8 cellular contexts compared by ENCODE assay signal in genomic region chr17:38867179-38867994, GRCh38. TPM values are rescaled to one million over a fixed set of nuclear protein-coding genes. Genes with fewer than 3 reads are reported as not detected.
DNase-seq lines count a peak whose midpoint lies in the region; ATAC-seq and TF ChIP-seq lines count a peak whose summit lies in the region.

No MANE protein-coding gene starts in this region.

- peaks cover 33% of the 10 kb centered on the region for H3K4me1 Mint-ChIP-seq in activated CD8-positive, alpha-beta memory T cell treated with anti-CD3 and anti-CD28 coated beads, Interleukin-2, amount 10 ng/mL, durations not matched to agents 7 days and 5 days
- H3K4me1 Mint-ChIP-seq in naive thymus-derived CD8-positive, alpha-beta T cell = peaks cover 23 to 46% (median 35%) of the 10 kb centered on the region in 4 donors

- CTCF ChIA-PET in activated CD8-positive, alpha-beta memory T cell treated with anti-CD3 and anti-CD28 coated beads, Interleukin-2, amount 10 ng/mL, durations not matched to agents 7 days and 5 days (lab: Charles Lee) = interaction anchor here (0.5 to 8.5 kb wide), 18 partner anchors 11 to 307 kb away, joined by 3 to 88 read pairs (median 4); partner anchors contain the start of genes LASP1NB, PLXDC1 and RPL23

- TF ChIP-seq POLR2A in erythroblast (IDR thresholded peaks at IDR 0.05; ENCODE audit: low read length) = no peak

- H3K27ac Mint-ChIP-seq in activated CD8-positive, alpha-beta memory T cell treated with anti-CD3 and anti-CD28 coated beads, Interleukin-2, amount 10 ng/mL, durations not matched to agents 7 days and 5 days = peak overlapping the region; percentile 92
- H3K27ac Mint-ChIP-seq in naive thymus-derived CD8-positive, alpha-beta T cell = peak overlapping the region; percentile 92 to 100 (median 96)

- no peaks in the 10 kb centered on the region for H3K9me3 Mint-ChIP-seq in activated CD8-positive, alpha-beta memory T cell treated with anti-CD3 and anti-CD28 coated beads, Interleukin-2, amount 10 ng/mL, durations not matched to agents 7 days and 5 days (ENCODE audit: low read depth)
- H3K9me3 Mint-ChIP-seq in naive thymus-derived CD8-positive, alpha-beta T cell = peaks cover 0 to 1% (median 0%) of the 10 kb centered on the region in 9 donors

- peak overlapping the region; percentile 88 for H3K4me3 Mint-ChIP-seq in activated CD8-positive, alpha-beta memory T cell treated with anti-CD3 and anti-CD28 coated beads, Interleukin-2, amount 10 ng/mL, durations not matched to agents 7 days and 5 days
- peak overlapping the region; percentile 94 to 100 (median 98) for H3K4me3 Mint-ChIP-seq in naive thymus-derived CD8-positive, alpha-beta T cell

- ATAC-seq in activated CD8-positive, alpha-beta memory T cell treated with anti-CD3 and anti-CD28 coated beads, Interleukin-2, amount 10 ng/mL, durations not matched to agents 7 days and 5 days = no peak
- no peak for ATAC-seq in naive thymus-derived CD8-positive, alpha-beta T cell
- no peak for ATAC-seq in HG03354 (IDR thresholded peaks at IDR 0.05; ENCODE audit: poor library complexity, severe bottlenecking, unreplicated experiment)

- peaks cover 9% of the 10 kb centered on the region for H3K4me1 ChIP-seq in cardiac muscle cell (ENCODE audit: low read depth)

- DNase-seq in cardiac muscle cell (ENCODE audit: low read depth in 1 of 2, low spot score in 1 of 2) = peak; percentile 69 to 71
- no peak for DNase-seq in cardiac septum (ENCODE audit: low spot score)
- peak; percentile 80 for DNase-seq in NCI-H774 (lab: John Stamatoyannopoulos, UW)
- peak; percentile 82 for DNase-seq in activated CD8-positive, alpha-beta memory T cell treated with anti-CD3 and anti-CD28 coated beads, Interleukin-2, amount 10 ng/mL, durations not matched to agents 7 days and 5 days
- peak; percentile 86 to 93 for DNase-seq in erythroblast (lab: John Stamatoyannopoulos, UW)
- peak in 7 of 10 donors; percentile 46 to 83 (median 63) for DNase-seq in naive thymus-derived CD8-positive, alpha-beta T cell
- DNase-seq in superior temporal gyrus (ENCODE audit: extremely low spot score) = peak; percentile 92

- H3K9me3 ChIP-seq in cardiac muscle cell (ENCODE audit: low read depth) = no peaks in the 10 kb centered on the region

- no peaks in the 10 kb centered on the region for H3K36me3 ChIP-seq in cardiac muscle cell

- H3K36me3 Mint-ChIP-seq in activated CD8-positive, alpha-beta memory T cell treated with anti-CD3 and anti-CD28 coated beads, Interleukin-2, amount 10 ng/mL, durations not matched to agents 7 days and 5 days = peaks cover 9% of the 10 kb centered on the region
- peaks cover 0 to 5% (median 0%) of the 10 kb centered on the region in 3 donors for H3K36me3 Mint-ChIP-seq in naive thymus-derived CD8-positive, alpha-beta T cell

- H3K27me3 ChIP-seq in cardiac muscle cell = no peaks in the 10 kb centered on the region

- POLR2A ChIA-PET in naive thymus-derived CD8-positive, alpha-beta T cell (lab: Charles Lee) = interaction anchor here (0.6 to 11.0 kb wide), 12 partner anchors 9 to 286 kb away, joined by 3 to 161 read pairs (median 26); partner anchors contain the start of genes CWC25, LASP1NB and RPL23

- TF ChIP-seq CTCF in cardiac muscle cell (IDR thresholded peaks at IDR 0.05; ENCODE audit: low read depth, low read length) = peak; percentile 41

- intact Hi-C loops in cardiac septum (cut with DNase I) = loop anchor here (5.0 kb wide), 1 partner anchor 285 kb away; the partner anchor contains the start of gene PLXDC1

- H3K4me3 ChIP-seq in cardiac muscle cell = peak overlapping the region; percentile 66

- peaks cover 2% of the 10 kb centered on the region for H3K27me3 Mint-ChIP-seq in activated CD8-positive, alpha-beta memory T cell treated with anti-CD3 and anti-CD28 coated beads, Interleukin-2, amount 10 ng/mL, durations not matched to agents 7 days and 5 days
- H3K27me3 Mint-ChIP-seq in naive thymus-derived CD8-positive, alpha-beta T cell = peaks cover 0 to 1% (median 0%) of the 10 kb centered on the region in 5 donors

- peak overlapping the region; percentile 64 for H3K27ac ChIP-seq in cardiac muscle cell

RNA-seq across cellular contexts. Expression of gene LASP1, which starts 2.5 kb away (rescaled TPM):
- total RNA-seq in cardiac muscle cell (46.0 and 51.2 TPM in 2 replicates), cardiac septum (25.3 TPM)
- polyA plus RNA-seq in cardiac muscle cell = 28.1 and 38.0 TPM in 2 replicates
- 100 to 1,000 TPM; 208 to 239 TPM for total RNA-seq in activated CD8-positive, alpha-beta memory T cell treated with anti-CD3 and anti-CD28 coated beads, Interleukin-2, amount 10 ng/mL, durations not matched to agents 7 days and 5 days
- 100 to 1,000 TPM; 103 to 107 TPM for total RNA-seq in naive thymus-derived CD8-positive, alpha-beta T cell
- 10 to 100 TPM; 50.1 to 53.1 (median 52.0) TPM for polyA plus RNA-seq in naive thymus-derived CD8-positive, alpha-beta T cell

RNA-seq across cellular contexts. Expression of gene RPL23, which starts 13.9 kb away (rescaled TPM):
- 2,451 and 2,692 TPM in 2 replicates for total RNA-seq in cardiac muscle cell
- polyA plus RNA-seq in cardiac muscle cell = 567 and 626 TPM in 2 replicates
- 564 TPM for total RNA-seq in cardiac septum
- 1,000 to 10,000 TPM in 1 of 2 experiments, 100 to 1,000 TPM in 1; 831 to 1,130 TPM for total RNA-seq in activated CD8-positive, alpha-beta memory T cell treated with anti-CD3 and anti-CD28 coated beads, Interleukin-2, amount 10 ng/mL, durations not matched to agents 7 days and 5 days
- total RNA-seq in naive thymus-derived CD8-positive, alpha-beta T cell = 1,000 to 10,000 TPM; 1,755 to 1,793 TPM
- 1,000 to 10,000 TPM; 1,506 to 1,897 (median 1,688) TPM for polyA plus RNA-seq in naive thymus-derived CD8-positive, alpha-beta T cell

RNA-seq across cellular contexts. Expression of gene CWC25, which starts 42.3 kb away (rescaled TPM):
- total RNA-seq in cardiac muscle cell (6.4 and 14.6 TPM in 2 replicates), cardiac septum (10.4 TPM)
- polyA plus RNA-seq in cardiac muscle cell = 9.4 and 19.9 TPM in 2 replicates
- 10 to 100 TPM; 28.7 to 33.0 TPM for total RNA-seq in activated CD8-positive, alpha-beta memory T cell treated with anti-CD3 and anti-CD28 coated beads, Interleukin-2, amount 10 ng/mL, durations not matched to agents 7 days and 5 days
- total RNA-seq in naive thymus-derived CD8-positive, alpha-beta T cell = 10 to 100 TPM; 36.1 to 41.3 TPM
- polyA plus RNA-seq in naive thymus-derived CD8-positive, alpha-beta T cell = 1 to 10 TPM; 6.3 to 7.4 (median 6.4) TPM
